13 cellular contexts compared by ENCODE assay signal in genomic region chr22:40058265-40058664, GRCh38.
DNase-seq lines count a peak whose midpoint lies in the region; ATAC-seq, FAIRE-seq and TF ChIP-seq lines count a peak whose summit lies in the region.
"Had no signal": no experiment of that assay in that cellular context is flagged by ENCODE, and none has a peak within 500 bp of the region (broad histone marks: within the 10 kb centered on the region; RNA-seq: fewer than 3 reads in every experiment).

No MANE protein-coding gene starts in this region.

- no peaks in the 10 kb centered on the region for H3K9me3 Mint-ChIP-seq in stimulated activated naive CD8-positive, alpha-beta T cell treated with anti-CD3 and anti-CD28 coated beads, Interleukin-15, amount 100 ng/mL, for 72 hours

- H2AFZ ChIP-seq in HepG2 (ENCODE audit: low read length): no peak overlapping the region

- TF ChIP-seq POLR2A in heart left ventricle (IDR thresholded peaks at IDR 0.05) (no peak), HepG2 (IDR thresholded peaks at IDR 0.05; ENCODE audit: insufficient read depth in 1 of 2, low read depth in 2 of 2, low read length in 2 of 2) (no peak)

- POLR2A ChIA-PET in HepG2 (lab: Yijun Ruan, JAX): interaction anchor here (1.0 kb wide), 1 partner anchor 14 kb away, joined by 4 read pairs; no protein-coding TSS in a partner anchor

- peaks cover 15% of the 10 kb centered on the region; the same call in 1 of the 2 replicates for H4K20me1 ChIP-seq in HepG2 (ENCODE audit: insufficient read depth, low read length)

- H3K27me3 Mint-ChIP-seq in stimulated activated naive CD8-positive, alpha-beta T cell treated with anti-CD3 and anti-CD28 coated beads, Interleukin-15, amount 100 ng/mL, for 72 hours: no peaks in the 10 kb centered on the region

- H3K79me2 ChIP-seq in HepG2 (ENCODE audit: insufficient read depth, low read length): peaks cover 10% of the 10 kb centered on the region

- no peaks in the 10 kb centered on the region for H3K36me3 ChIP-seq in heart left ventricle
- no peaks in the 10 kb centered on the region for H3K36me3 ChIP-seq in HepG2 (replicated peaks in 1 of 2; ENCODE audit: control insufficient read depth in 1 of 2, insufficient read depth in 2 of 2, low read length in 2 of 2)

- H3K4me2 ChIP-seq in HepG2 (ENCODE audit: low read depth, low read length): no peak overlapping the region

- peak in 3 of 4 donors; percentile 54 to 86 (median 59) for ATAC-seq in heart left ventricle
- no peak for ATAC-seq in left cardiac atrium
- ATAC-seq in HepG2: no peak
- ATAC-seq in stimulated activated naive CD8-positive, alpha-beta T cell treated with anti-CD3 and anti-CD28 coated beads, Interleukin-15, amount 100 ng/mL, for 72 hours: peak; percentile 44
- ATAC-seq in GM19455 (IDR thresholded peaks at IDR 0.05; ENCODE audit: unreplicated experiment): no peak
- ATAC-seq in HG03378 (IDR thresholded peaks at IDR 0.05; ENCODE audit: unreplicated experiment): no peak

- H3K27me3 ChIP-seq in heart left ventricle (no peaks in the 10 kb centered on the region), HepG2 (ENCODE audit: control insufficient read depth in 1 of 2, insufficient read depth in 2 of 2, low read length in 2 of 2) (no peaks in the 10 kb centered on the region)

- FAIRE-seq in HepG2 (lab: Jason Lieb, UNC): no peak
- FAIRE-seq: H54 had no signal

- H3K27ac ChIP-seq in heart left ventricle (peak overlapping the region in 3 of 12 donors; percentile 13 to 73 (median 28)), HepG2 (ENCODE audit: extremely low read length, insufficient read depth, low read length) (no peak overlapping the region)
- H3K27ac ChIP-seq: coronary artery had no signal

- intact Hi-C loops in heart left ventricle (cut with DNase I): loop anchor here in 6 of 10 donors (5.0 to 10.0 kb wide), 7 partner anchors 47 to 207 kb away; partner anchors contain the start of gene TNRC6B (in 1 of the 6)
- intact Hi-C loops in left cardiac atrium (cut with DNase I): no loop called here
- intact Hi-C loops in HepG2 (cut with micrococcal nuclease; ENCODE audit: unreplicated experiment): no loop called here

- H3K4me3 ChIP-seq in heart left ventricle (no peak overlapping the region), HepG2 (replicated peaks in 1 of 3; ENCODE audit: insufficient read depth in 1 of 3, low read depth in 2 of 3, low read length in 3 of 3) (no peak overlapping the region)
- H3K4me3 ChIP-seq: coronary artery, lung had no signal

- CTCF ChIA-PET in HepG2 (lab: Yijun Ruan, JAX; ENCODE audit: low intra/inter-chr PET ratio, low total read pairs): no interaction called here

- in situ Hi-C loops in HepG2 (cut with HindIII; ENCODE audit: extremely low pct_ligation_motif_present, low pct_unique_long_range_greater_than_20kb): no loop called here

- H3K27ac Mint-ChIP-seq in stimulated activated naive CD8-positive, alpha-beta T cell treated with anti-CD3 and anti-CD28 coated beads, Interleukin-15, amount 100 ng/mL, for 72 hours: peak overlapping the region in 1 of 2 donors; percentile 73

- no peak for TF ChIP-seq RAD21 in HepG2 (CRISPR knock-in tag; IDR thresholded peaks at IDR 0.05)

- H3K4me1 ChIP-seq in heart left ventricle (peaks cover 0 to 40% (median 14%) of the 10 kb centered on the region in 12 donors), HepG2 (ENCODE audit: insufficient read depth, low read length) (peaks cover 16% of the 10 kb centered on the region)

- H3K9ac ChIP-seq in HepG2 (ENCODE audit: insufficient read depth, low read depth, low read length): no peak overlapping the region

- BruUV-seq in HepG2 (replicated peaks; lab: Mats Ljungman, UMichigan): no TSS peak

- H3K4me1 Mint-ChIP-seq in stimulated activated naive CD8-positive, alpha-beta T cell treated with anti-CD3 and anti-CD28 coated beads, Interleukin-15, amount 100 ng/mL, for 72 hours: peaks cover 72% of the 10 kb centered on the region

- TF ChIP-seq EP300 in HepG2 (IDR thresholded peaks at IDR 0.05; ENCODE audit: low read depth in 2 of 2, low read length in 2 of 2) (no peak), HepG2 (CRISPR knock-in tag; IDR thresholded peaks at IDR 0.05; ENCODE audit: borderline replicate concordance) (no peak)

- H3K9me3 ChIP-seq in heart left ventricle (no peaks in the 10 kb centered on the region), HepG2 (ENCODE audit: low read length) (no peaks in the 10 kb centered on the region)

- H3K4me3 Mint-ChIP-seq in stimulated activated naive CD8-positive, alpha-beta T cell treated with anti-CD3 and anti-CD28 coated beads, Interleukin-15, amount 100 ng/mL, for 72 hours: peak overlapping the region; percentile 56 to 63

- TF ChIP-seq CTCF in heart left ventricle (IDR thresholded peaks at IDR 0.05) (peak in 1 of 12 donors; percentile 15), HepG2 (CRISPR knock-in tag; IDR thresholded peaks at IDR 0.05) (no peak)

- 50 to 64% (median 58%) methylated on average over 5 of the region's 5 CpGs for WGBS in heart left ventricle, 4 donors
- 84% methylated on average over 5 of the region's 5 CpGs for WGBS in HepG2 (ENCODE audit: low lambda C conversion rate)

- DNase-seq in heart left ventricle (peak in 1 of 5 donors; percentile 55), left cardiac atrium (no peak), HepG2 (ENCODE audit: low spot score) (no peak), ecto neural progenitor cell (ENCODE audit: low spot score) (no peak)
- peak; percentile 76 for DNase-seq in activated CD8-positive, alpha-beta memory T cell treated with anti-CD3 and anti-CD28 coated beads, Interleukin-2, amount 50 U/mL, for 48 hours
- DNase-seq in stimulated activated naive CD8-positive, alpha-beta T cell treated with anti-CD3 and anti-CD28 coated beads, Interleukin-15, amount 100 ng/mL, for 72 hours: peak in 1 of 2 donors; percentile 44
- DNase-seq: NCI-H524 treated with DMSO at 0.1 percent for 48 hours, SW 1271 had no signal

TF ChIP-seq in HepG2, 621 proteins besides CTCF, POLR2A, EP300 and RAD21:
- TF ChIP-seq ZNF335 (CRISPR knock-in tag; IDR thresholded peaks at IDR 0.05) (no peak), ZNF256 (CRISPR knock-in tag; conservative IDR thresholded peaks at IDR 0.05) (no peak), ATF7-NPFF (CRISPR knock-in tag; IDR thresholded peaks at IDR 0.05; ENCODE audit: low read depth) (no peak), NR2F2 (IDR thresholded peaks at IDR 0.05; ENCODE audit: borderline replicate concordance, low read depth) (no peak), FOXM1 (CRISPR knock-in tag; IDR thresholded peaks at IDR 0.05) (no peak), TP53 (CRISPR knock-in tag; conservative IDR thresholded peaks at IDR 0.05) (no peak), ZBTB44 (CRISPR knock-in tag; IDR thresholded peaks at IDR 0.05) (no peak), REPIN1 (CRISPR knock-in tag; IDR thresholded peaks at IDR 0.05; ENCODE audit: borderline replicate concordance, low read depth) (no peak)
- TF ChIP-seq, protein P1, sequence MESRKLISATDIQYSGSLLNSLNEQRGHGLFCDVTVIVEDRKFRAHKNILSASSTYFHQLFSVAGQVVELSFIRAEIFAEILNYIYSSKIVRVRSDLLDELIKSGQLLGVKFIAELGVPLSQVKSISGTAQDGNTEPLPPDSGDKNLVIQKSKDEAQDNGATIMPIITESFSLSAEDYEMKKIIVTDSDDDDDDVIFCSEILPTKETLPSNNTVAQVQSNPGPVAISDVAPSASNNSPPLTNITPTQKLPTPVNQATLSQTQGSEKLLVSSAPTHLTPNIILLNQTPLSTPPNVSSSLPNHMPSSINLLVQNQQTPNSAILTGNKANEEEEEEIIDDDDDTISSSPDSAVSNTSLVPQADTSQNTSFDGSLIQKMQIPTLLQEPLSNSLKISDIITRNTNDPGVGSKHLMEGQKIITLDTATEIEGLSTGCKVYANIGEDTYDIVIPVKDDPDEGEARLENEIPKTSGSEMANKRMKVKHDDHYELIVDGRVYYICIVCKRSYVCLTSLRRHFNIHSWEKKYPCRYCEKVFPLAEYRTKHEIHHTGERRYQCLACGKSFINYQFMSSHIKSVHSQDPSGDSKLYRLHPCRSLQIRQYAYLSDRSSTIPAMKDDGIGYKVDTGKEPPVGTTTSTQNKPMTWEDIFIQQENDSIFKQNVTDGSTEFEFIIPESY (CRISPR knock-in tag; IDR thresholded peaks at IDR 0.05): peak; percentile 25; the same call in 1 of the 2 replicates

Comparison
In these comparisons a context has a peak if more than half of its experiments do, and no peak if none do; other contexts are left out.
1. ATAC-seq: peak in heart left ventricle (3 of 4) and stimulated activated naive CD8-positive, alpha-beta T cell treated with anti-CD3 and anti-CD28 coated beads, Interleukin-15, amount 100 ng/mL, for 72 hours (single experiment); none in left cardiac atrium (0 of 2), HepG2 (single experiment), GM19455 (single experiment) and HG03378 (single experiment).
2. intact Hi-C loops: an anchor here in heart left ventricle (5.0 to 10.0 kb wide); none called in left cardiac atrium and HepG2.